ENCODE assay signal across 11 cellular contexts in the genomic region with DNA sequence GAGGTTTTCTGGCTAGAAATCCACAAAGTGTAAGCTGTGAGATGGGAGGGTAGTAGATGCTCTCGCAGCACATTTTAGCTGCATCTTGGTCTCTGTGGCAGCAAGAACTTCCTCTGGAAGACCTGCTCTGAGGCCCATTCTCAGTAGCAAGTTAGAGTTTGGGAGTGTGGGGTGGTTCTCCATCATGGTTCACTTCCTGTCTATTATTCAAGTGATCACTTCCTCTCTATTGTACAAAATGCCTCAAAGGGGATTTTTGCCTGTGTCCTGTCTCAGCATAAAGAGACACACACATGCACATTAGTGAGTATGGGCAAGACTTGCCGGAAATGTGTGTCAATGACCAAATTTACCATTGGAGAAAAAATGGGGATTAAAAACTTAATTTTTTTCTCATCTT. TPM values are rescaled to one million over a fixed set of nuclear protein-coding genes. Genes with fewer than 3 reads are reported as not detected.
DNase-seq lines count a peak whose midpoint lies in the region; ATAC-seq, FAIRE-seq and TF ChIP-seq lines count a peak whose summit lies in the region.
"Had no signal": no experiment of that assay in that cellular context is flagged by ENCODE, and none has a peak within 500 bp of the region (broad histone marks: within the 10 kb centered on the region; RNA-seq: fewer than 3 reads in every experiment).

No MANE protein-coding gene starts in this region.

- H3K4me1 ChIP-seq in DND-41 (ENCODE audit: insufficient read depth, low read length) = peaks cover 5% of the 10 kb centered on the region; the same call in 1 of the 2 replicates

- H3K4me3 ChIP-seq in DND-41 (ENCODE audit: low read depth in 1 of 2, low read length in 2 of 2) = no peak overlapping the region

- H3K27ac Mint-ChIP-seq in T-helper 17 cell = peak overlapping the region; percentile 57

- H3K27ac ChIP-seq in DND-41 (ENCODE audit: low read length) = no peak overlapping the region
- H3K27ac ChIP-seq: HL-60 had no signal

- H4K20me1 ChIP-seq in DND-41 (ENCODE audit: insufficient read depth, low read length) = no peaks in the 10 kb centered on the region

- H3K4me1 Mint-ChIP-seq in T-helper 17 cell = peaks cover 5% of the 10 kb centered on the region

- H3K27me3 Mint-ChIP-seq in T-helper 17 cell = no peaks in the 10 kb centered on the region

- H3K9me3 ChIP-seq in DND-41 (ENCODE audit: insufficient read depth, low read length, severe bottlenecking) (no peaks in the 10 kb centered on the region), T-helper 17 cell (ENCODE audit: control insufficient read depth, low read length, poor library complexity, severe bottlenecking) (no peaks in the 10 kb centered on the region)
- H3K9me3 ChIP-seq: Caco-2 had no signal

- H3K36me3 ChIP-seq in DND-41 (ENCODE audit: insufficient read depth, low read length) = no peaks in the 10 kb centered on the region

- H2AFZ ChIP-seq in DND-41 (ENCODE audit: low read depth, low read length) = peak overlapping the region; percentile 40; the same call in 1 of the 2 replicates

- H3K27me3 ChIP-seq in DND-41 (ENCODE audit: insufficient read depth, low read length, poor library complexity) = no peaks in the 10 kb centered on the region

- H3K9ac ChIP-seq in DND-41 (ENCODE audit: low read depth, low read length) = no peak overlapping the region

- FAIRE-seq in RCC 7860 (lab: Jason Lieb, UNC) = no peak

- H3K4me3 Mint-ChIP-seq in T-helper 17 cell = no peak overlapping the region

- no peak for DNase-seq in DND-41
- peak; percentile 46 for DNase-seq in GM19240 (ENCODE audit: insufficient read length, low spot score)
- no peak for DNase-seq in T-helper 17 cell
- no peak for DNase-seq in NCI-H1105 (lab: John Stamatoyannopoulos, UW)
- no peak for DNase-seq in nucleus accumbens (lab: John Stamatoyannopoulos, UW)
- DNase-seq in HK-2 (ENCODE audit: unreplicated experiment) = no peak
- DNase-seq in RCC 7860 (ENCODE audit: low spot score) = no peak

- TF ChIP-seq CTCF in DND-41 (IDR thresholded peaks at IDR 0.05; ENCODE audit: borderline replicate concordance, extremely low read depth, low read length, poor library complexity, severe bottlenecking) = no peak

- H3K79me2 ChIP-seq in DND-41 (ENCODE audit: insufficient read depth, low read length) = no peaks in the 10 kb centered on the region

- ATAC-seq in DND-41 (ENCODE audit: insufficient read depth, low read depth) (peak; percentile 69), HG03039 (IDR thresholded peaks at IDR 0.05; ENCODE audit: unreplicated experiment) (peak; percentile 76), T-helper 17 cell (peak; percentile 91)
- ATAC-seq: PC-3 had no signal

- no peaks in the 10 kb centered on the region for H3K36me3 Mint-ChIP-seq in T-helper 17 cell (ENCODE audit: low read depth)

- H3K4me2 ChIP-seq in DND-41 (ENCODE audit: insufficient read depth, low read length) = no peak overlapping the region

RNA-seq across cellular contexts. Expression of a gene that starts 42.5 kb away (rescaled TPM):
- 10 to 100 TPM; 21.5 to 24.6 TPM for total RNA-seq in T-helper 17 cell
